In genomic region chr2:33272001-33272400, GRCh38 we compare ENCODE assay signal across 8 cellular contexts.
DNase-seq lines count a peak whose midpoint lies in the region; ATAC-seq and TF ChIP-seq lines count a peak whose summit lies in the region.

No MANE protein-coding gene starts in this region.

- peak; percentile 18 for DNase-seq in activated CD4-positive, alpha-beta T cell treated with anti-CD3 and anti-CD28 coated beads for 36 hours
- no peak for DNase-seq in activated CD4-positive, alpha-beta T cell treated with anti-CD3 and anti-CD28 coated beads for 1 hour
- peak; percentile 16 to 56 for DNase-seq in stimulated activated effector memory CD8-positive, alpha-beta T cell treated with anti-CD3 and anti-CD28 coated beads, Interleukin-12 subunit alpha, Interleukin-12 subunit beta, amount 100 ng/mL, for 72 hours (ENCODE audit: low spot score in 2 of 2)
- DNase-seq in transverse colon (no peak), SIG-M5 (lab: John Stamatoyannopoulos, UW) (no peak), SW 1271 (lab: John Stamatoyannopoulos, UW) (no peak)

- intact Hi-C loops in activated CD4-positive, alpha-beta T cell treated with anti-CD3 and anti-CD28 coated beads for 36 hours (cut with DNase I, micrococcal nuclease) = loop anchor here (1.0 to 10.0 kb wide), 3 partner anchors 49 to 497 kb away; no protein-coding TSS in a partner anchor
- intact Hi-C loops in transverse colon (cut with DNase I; ENCODE audit: low total_unique reads) = no loop called here

- CTCF ChIA-PET in activated CD4-positive, alpha-beta T cell treated with anti-CD3 and anti-CD28 coated beads for 36 hours (lab: Charles Lee) = no interaction called here

- H4K20me1 ChIP-seq in OCI-LY1 (ENCODE audit: insufficient read depth, low read length) = no peaks in the 10 kb centered on the region

- peaks cover 22% of the 10 kb centered on the region for H3K4me1 ChIP-seq in OCI-LY1 (ENCODE audit: insufficient read depth, low read length, severe bottlenecking)
- H3K4me1 ChIP-seq in transverse colon = peaks cover 0 to 8% (median 0%) of the 10 kb centered on the region in 4 donors

- no peak for TF ChIP-seq EP300 in transverse colon (IDR thresholded peaks at IDR 0.05; ENCODE audit: low read depth)

- no peak overlapping the region for H3K4me3 Mint-ChIP-seq in activated CD4-positive, alpha-beta T cell treated with anti-CD3 and anti-CD28 coated beads for 36 hours
- H3K4me3 Mint-ChIP-seq in stimulated activated effector memory CD8-positive, alpha-beta T cell treated with anti-CD3 and anti-CD28 coated beads, Interleukin-12 subunit alpha, Interleukin-12 subunit beta, amount 100 ng/mL, for 72 hours = peak overlapping the region; percentile 17

- no peaks in the 10 kb centered on the region for H3K36me3 Mint-ChIP-seq in activated CD4-positive, alpha-beta T cell treated with anti-CD3 and anti-CD28 coated beads for 36 hours (ENCODE audit: low read depth)
- H3K36me3 Mint-ChIP-seq in stimulated activated effector memory CD8-positive, alpha-beta T cell treated with anti-CD3 and anti-CD28 coated beads, Interleukin-12 subunit alpha, Interleukin-12 subunit beta, amount 100 ng/mL, for 72 hours = no peaks in the 10 kb centered on the region

- H3K4me3 ChIP-seq in OCI-LY1 (ENCODE audit: low read depth, low read length, poor library complexity, severe bottlenecking) (no peak overlapping the region), transverse colon (no peak overlapping the region)

- H3K79me2 ChIP-seq in OCI-LY1 (ENCODE audit: insufficient read depth, low read length) = no peaks in the 10 kb centered on the region

- TF ChIP-seq CTCF in OCI-LY1 (IDR thresholded peaks at IDR 0.05; ENCODE audit: low read length) (no peak), transverse colon (IDR thresholded peaks at IDR 0.05) (no peak)

- H3K27me3 Mint-ChIP-seq in activated CD4-positive, alpha-beta T cell treated with anti-CD3 and anti-CD28 coated beads for 36 hours = peaks cover 3% of the 10 kb centered on the region

- in situ Hi-C loops in transverse colon (cut with MboI; ENCODE audit: low pct_ligation_motif_present in 1 of 4, low pct_unique_long_range_greater_than_20kb in 1 of 4, low sequenced_read_pairs in 3 of 4) = no loop called here

- H3K9me3 ChIP-seq in OCI-LY1 (ENCODE audit: low read length) = peaks cover 1% of the 10 kb centered on the region; the same call in 1 of the 2 replicates
- no peaks in the 10 kb centered on the region for H3K9me3 ChIP-seq in transverse colon

- H3K27ac Mint-ChIP-seq in activated CD4-positive, alpha-beta T cell treated with anti-CD3 and anti-CD28 coated beads for 36 hours = no peak overlapping the region
- peak overlapping the region; percentile 34 for H3K27ac Mint-ChIP-seq in stimulated activated effector memory CD8-positive, alpha-beta T cell treated with anti-CD3 and anti-CD28 coated beads, Interleukin-12 subunit alpha, Interleukin-12 subunit beta, amount 100 ng/mL, for 72 hours

- H3K9me3 Mint-ChIP-seq in activated CD4-positive, alpha-beta T cell treated with anti-CD3 and anti-CD28 coated beads for 36 hours (ENCODE audit: low read depth) = peaks cover 1% of the 10 kb centered on the region
- H3K9me3 Mint-ChIP-seq in stimulated activated effector memory CD8-positive, alpha-beta T cell treated with anti-CD3 and anti-CD28 coated beads, Interleukin-12 subunit alpha, Interleukin-12 subunit beta, amount 100 ng/mL, for 72 hours = no peaks in the 10 kb centered on the region

- no peak for TF ChIP-seq POLR2A in transverse colon (IDR thresholded peaks at IDR 0.05)

- H3K9me2 ChIP-seq in OCI-LY1 (ENCODE audit: low read depth, low read length) = no peaks in the 10 kb centered on the region

- H3K36me3 ChIP-seq in OCI-LY1 (ENCODE audit: insufficient read depth, low read length) (peaks cover 73% of the 10 kb centered on the region), transverse colon (no peaks in the 10 kb centered on the region)

- H2AFZ ChIP-seq in OCI-LY1 (ENCODE audit: low read length) = no peak overlapping the region

- no peaks in the 10 kb centered on the region for H3K27me3 ChIP-seq in OCI-LY1 (ENCODE audit: insufficient read depth, low read length)
- H3K27me3 ChIP-seq in transverse colon = no peaks in the 10 kb centered on the region

- 63 to 75% methylated on average over 1 to 4 of the region's 4 CpGs for whole genome bisulfite sequencing in transverse colon (ENCODE audit: low coverage in 1 of 2), 2 donors

- no peak overlapping the region for H3K9ac ChIP-seq in OCI-LY1 (ENCODE audit: low read length)

- no peak overlapping the region for H3K4me2 ChIP-seq in OCI-LY1 (ENCODE audit: low read length)

- H3F3A ChIP-seq in OCI-LY1 (ENCODE audit: insufficient read depth, low read length) = no peaks in the 10 kb centered on the region

- H3K4me1 Mint-ChIP-seq in activated CD4-positive, alpha-beta T cell treated with anti-CD3 and anti-CD28 coated beads for 36 hours = peaks cover 15% of the 10 kb centered on the region
- peaks cover 45% of the 10 kb centered on the region for H3K4me1 Mint-ChIP-seq in stimulated activated effector memory CD8-positive, alpha-beta T cell treated with anti-CD3 and anti-CD28 coated beads, Interleukin-12 subunit alpha, Interleukin-12 subunit beta, amount 100 ng/mL, for 72 hours

- ATAC-seq in activated CD4-positive, alpha-beta T cell treated with anti-CD3 and anti-CD28 coated beads for 36 hours = peak; percentile 78
- ATAC-seq in HG02763 (IDR thresholded peaks at IDR 0.05; ENCODE audit: unreplicated experiment) = peak; percentile 93
- ATAC-seq in stimulated activated effector memory CD8-positive, alpha-beta T cell treated with anti-CD3 and anti-CD28 coated beads, Interleukin-12 subunit alpha, Interleukin-12 subunit beta, amount 100 ng/mL, for 72 hours = peak; percentile 82

- H3K27ac ChIP-seq in OCI-LY1 (ENCODE audit: low read depth, low read length, poor library complexity, severe bottlenecking) = peak overlapping the region; percentile 52
- H3K27ac ChIP-seq in transverse colon = no peak overlapping the region

- POLR2A ChIA-PET in activated CD4-positive, alpha-beta T cell treated with anti-CD3 and anti-CD28 coated beads for 36 hours (lab: Charles Lee) = no interaction called here

Comparison
In these comparisons a context has a peak if more than half of its experiments do, and no peak if none do; other contexts are left out.
1. DNase-seq: peak in activated CD4-positive, alpha-beta T cell treated with anti-CD3 and anti-CD28 coated beads for 36 hours (single experiment) and stimulated activated effector memory CD8-positive, alpha-beta T cell treated with anti-CD3 and anti-CD28 coated beads, Interleukin-12 subunit alpha, Interleukin-12 subunit beta, amount 100 ng/mL, for 72 hours (2 of 2); none in activated CD4-positive, alpha-beta T cell treated with anti-CD3 and anti-CD28 coated beads for 1 hour (single experiment), transverse colon (single experiment), SIG-M5 (single experiment) and SW 1271 (0 of 2).
2. Peak in every context shown above with its lines, with median percentiles within 50 percentile points of each other: ATAC-seq.